Comparison of ENCODE assay signal across 1 cellular context in the genomic region with DNA sequence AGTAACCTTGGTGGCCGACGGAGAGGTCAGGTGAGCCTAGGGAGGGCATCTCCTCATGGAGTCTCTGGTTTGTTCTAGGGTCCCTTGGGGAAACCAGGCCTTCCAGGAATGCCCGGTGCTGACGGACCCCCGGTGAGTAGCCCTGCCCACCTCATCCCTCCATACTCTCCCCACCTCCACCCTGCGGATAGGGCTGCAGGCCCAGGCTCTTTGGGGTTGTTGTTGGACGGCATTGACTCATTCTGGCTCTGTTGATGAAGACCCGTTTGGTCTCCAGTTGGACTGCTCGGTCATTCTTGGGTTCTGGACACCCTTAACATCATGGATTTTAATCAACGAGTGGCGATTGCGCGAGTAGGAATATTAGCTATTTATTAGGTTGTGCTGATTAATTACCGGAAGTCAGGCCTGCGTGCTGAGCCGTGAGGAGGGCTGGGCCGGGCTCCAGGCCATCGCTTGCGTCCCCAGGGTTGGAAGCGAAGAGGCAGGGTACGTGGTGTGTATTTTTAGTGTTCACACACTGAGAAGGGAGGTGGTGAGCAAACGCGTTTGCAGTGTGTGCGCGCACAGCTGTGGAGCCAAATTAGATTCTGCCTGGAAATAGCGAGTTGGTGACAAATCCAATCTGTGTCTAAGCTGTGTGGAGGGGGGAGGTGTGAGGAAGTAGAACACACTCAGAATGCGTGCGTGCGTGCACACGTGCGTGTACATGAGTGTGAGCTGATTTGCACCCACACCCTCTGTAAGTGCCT.
TF ChIP-seq lines count a peak whose summit lies in the region.

No MANE protein-coding gene starts in this region.

TF ChIP-seq in IMR-90, 13 proteins besides CTCF, POLR2A, EP300 and RAD21:
- TF ChIP-seq SMC3 (IDR thresholded peaks at IDR 0.05; ENCODE audit: low read depth, low read length) (no peak), USF2 (IDR thresholded peaks at IDR 0.05; ENCODE audit: low read depth, low read length) (no peak), MAFK (IDR thresholded peaks at IDR 0.05; ENCODE audit: low read depth, low read length) (no peak), NFE2L2 (IDR thresholded peaks at IDR 0.05; ENCODE audit: low read depth, low read length) (no peak), BHLHE40 (IDR thresholded peaks at IDR 0.05; ENCODE audit: low read depth, low read length) (no peak), CEBPB (IDR thresholded peaks at IDR 0.05; ENCODE audit: low read depth, low read length) (no peak), ELK1 (IDR thresholded peaks at IDR 0.05; ENCODE audit: borderline replicate concordance, low read depth, low read length) (no peak)
